ENCODE assay signal across 25 cellular contexts in the genomic region with DNA sequence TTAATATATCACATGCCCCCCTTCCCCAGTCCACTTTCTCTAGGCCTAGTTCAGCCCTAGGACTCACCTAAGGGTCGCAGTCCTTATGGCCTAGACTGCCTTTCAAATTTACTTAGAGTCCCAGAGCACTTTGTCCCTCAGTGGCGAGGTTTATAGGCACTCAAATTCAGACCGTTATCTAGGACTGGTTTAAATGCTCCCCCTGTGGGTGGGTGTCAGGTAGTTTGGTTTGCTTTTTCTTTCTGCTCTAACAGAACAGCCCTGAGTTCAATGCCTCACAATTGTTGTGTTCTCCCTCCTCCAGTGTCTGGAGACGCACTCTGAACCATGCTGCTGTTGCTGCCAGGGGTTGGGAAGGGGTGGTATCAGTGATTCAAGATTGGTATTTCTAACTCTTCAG.
"Had no signal": no experiment of that assay in that cellular context is flagged by ENCODE, and none has a peak within 500 bp of the region (broad histone marks: within the 10 kb centered on the region; RNA-seq: fewer than 3 reads in every experiment).

No MANE protein-coding gene starts in this region.

- H3K4me1 Mint-ChIP-seq: activated naive CD4-positive, alpha-beta T cell treated with anti-CD3 and anti-CD28 coated beads, Interleukin-2, amount 50 U/mL, for 24 hours had no signal

- ATAC-seq: activated CD8-positive, alpha-beta T cell treated with anti-CD3 and anti-CD28 coated beads, Interleukin-2, amount 10 ng/mL, durations not matched to agents 7 days and 5 days; PC-3; SK-N-SH treated with all-trans-retinoic acid at 6 μM for 48 hours had no signal

- H3K27me3 Mint-ChIP-seq: activated naive CD4-positive, alpha-beta T cell treated with anti-CD3 and anti-CD28 coated beads, Interleukin-2, amount 50 U/mL, for 24 hours had no signal

- H3K4me3 ChIP-seq: breast epithelium, SJSA1 had no signal

- H3K27me3 ChIP-seq: breast epithelium, SJSA1 had no signal

- DNase-seq: activated CD4-positive, alpha-beta T cell treated with anti-CD3 and anti-CD28 coated beads for 48 hours; activated CD4-positive, alpha-beta T cell treated with anti-CD3 and anti-CD28 coated beads, Interleukin-2, amount 50 U/mL, for 4 hours; activated CD4-positive, CD25-positive, alpha-beta regulatory T cell treated with anti-CD3 and anti-CD28 coated beads, Interleukin-2, amount 50 U/mL, for 72 hours; activated CD8-positive, alpha-beta memory T cell treated with anti-CD3 and anti-CD28 coated beads, Interleukin-2, amount 50 U/mL, for 48 hours; activated CD8-positive, alpha-beta T cell treated with anti-CD3 and anti-CD28 coated beads, Interleukin-2, amount 10 ng/mL, durations not matched to agents 7 days and 5 days; activated effector memory CD4-positive, alpha-beta T cell treated with Interleukin-2 at 50 U/mL for 16 hours; activated naive CD4-positive, alpha-beta T cell; activated T-cell treated with anti-CD3 and anti-CD28 coated beads, Interleukin-2, amount 50 U/mL, for 1 hour; aorta; caudate nucleus; NCI-H1092 treated with DMSO at 0.1 percent for 48 hours; NCI-H1417 treated with DMSO at 0.1 percent for 48 hours; NCI-H1694 treated with DMSO at 0.1 percent for 48 hours; NCI-H2081; NCI-H446; NCI-H524; PC-3; SHP77; SW 1271 had no signal

- H3K36me3 Mint-ChIP-seq: activated naive CD4-positive, alpha-beta T cell treated with anti-CD3 and anti-CD28 coated beads, Interleukin-2, amount 50 U/mL, for 24 hours had no signal

- H3K27ac ChIP-seq: breast epithelium, KMS-11, SJSA1 had no signal

- H3K4me3 Mint-ChIP-seq: activated CD8-positive, alpha-beta T cell treated with anti-CD3 and anti-CD28 coated beads, Interleukin-2, amount 10 ng/mL, durations not matched to agents 7 days and 5 days; activated naive CD4-positive, alpha-beta T cell treated with anti-CD3 and anti-CD28 coated beads, Interleukin-2, amount 50 U/mL, for 24 hours; T-helper 1 cell treated with Interleukin-12 subunit alpha and Interleukin-12 subunit beta and Interleukin-4 antibody, amounts not matched to agents 30 μg/mL and 1 μg/mL, for 36 hours had no signal

- H3K4me2 ChIP-seq: KMS-11 had no signal

- H3K4me1 ChIP-seq: breast epithelium, SJSA1 had no signal

- H3K27ac Mint-ChIP-seq: activated CD8-positive, alpha-beta T cell treated with anti-CD3 and anti-CD28 coated beads, Interleukin-2, amount 10 ng/mL, durations not matched to agents 7 days and 5 days; activated naive CD4-positive, alpha-beta T cell treated with anti-CD3 and anti-CD28 coated beads, Interleukin-2, amount 50 U/mL, for 24 hours; T-helper 1 cell treated with Interleukin-12 subunit alpha and Interleukin-12 subunit beta and Interleukin-4 antibody, amounts not matched to agents 30 μg/mL and 1 μg/mL, for 36 hours had no signal

- H3K36me3 ChIP-seq: breast epithelium, SJSA1 had no signal
